In genomic region chr2:40488101-40488598, GRCh38 we compare ENCODE assay signal across 8 cellular contexts. TPM values are rescaled to one million over a fixed set of nuclear protein-coding genes. Genes with fewer than 3 reads are reported as not detected.
A peak's percentile ranks its signal among the peaks of the same experiment; 100 is the strongest.
DNase-seq lines count a peak whose midpoint lies in the region; ATAC-seq, FAIRE-seq and TF ChIP-seq lines count a peak whose summit lies in the region.

No MANE protein-coding gene starts in this region.

- ATAC-seq in Right ventricle myocardium inferior (peak; percentile 49), HG03521 (IDR thresholded peaks at IDR 0.05; ENCODE audit: unreplicated experiment) (no peak)

- no peak overlapping the region for H3K27ac ChIP-seq in WERI-Rb-1

- H3K9me3 ChIP-seq in WERI-Rb-1 (ENCODE audit: severe bottlenecking) = peaks cover 2% of the 10 kb centered on the region

- intact Hi-C loops in Right ventricle myocardium inferior (cut with DNase I) (loop anchor here (2.0 kb wide), 1 partner anchor 67 kb away; no protein-coding TSS in a partner anchor), cardiac septum (cut with DNase I) (loop anchor here (5.0 kb wide), 1 partner anchor 36 kb away; the partner anchor contains the start of gene SLC8A1)

- DNase-seq in Right ventricle myocardium inferior (ENCODE audit: missing footprints) (no peak), cardiac septum (ENCODE audit: low spot score) (no peak), WERI-Rb-1 (no peak), NK-92 (lab: John Stamatoyannopoulos, UW; ENCODE audit: unreplicated experiment) (no peak)
- no peak for DNase-seq in activated CD4-positive, alpha-beta T cell treated with anti-CD3 and anti-CD28 coated beads, Interleukin-2, amount 50 U/mL, for 4 hours
- no peak for DNase-seq in activated CD8-positive, alpha-beta memory T cell treated with anti-CD3 and anti-CD28 coated beads, Interleukin-2, amount 50 U/mL, for 48 hours

- peak; percentile 30 for TF ChIP-seq CTCF in WERI-Rb-1 (IDR thresholded peaks at IDR 0.05; ENCODE audit: low read depth, low read length)

- no peak overlapping the region for H3K4me3 ChIP-seq in WERI-Rb-1 (ENCODE audit: low read depth, low read length)

- H3K27me3 ChIP-seq in WERI-Rb-1 (ENCODE audit: insufficient read depth, low read depth, severe bottlenecking) = no peaks in the 10 kb centered on the region

- H3K36me3 ChIP-seq in WERI-Rb-1 = no peaks in the 10 kb centered on the region

- peak; percentile 55 for FAIRE-seq in islet of Langerhans (lab: Jason Lieb, UNC)

RNA-seq across cellular contexts. Expression of gene SLC8A1, which starts 36.3 kb away (rescaled TPM):
- total RNA-seq in Right ventricle myocardium inferior (999 TPM), cardiac septum (906 TPM)
